In the genomic region with DNA sequence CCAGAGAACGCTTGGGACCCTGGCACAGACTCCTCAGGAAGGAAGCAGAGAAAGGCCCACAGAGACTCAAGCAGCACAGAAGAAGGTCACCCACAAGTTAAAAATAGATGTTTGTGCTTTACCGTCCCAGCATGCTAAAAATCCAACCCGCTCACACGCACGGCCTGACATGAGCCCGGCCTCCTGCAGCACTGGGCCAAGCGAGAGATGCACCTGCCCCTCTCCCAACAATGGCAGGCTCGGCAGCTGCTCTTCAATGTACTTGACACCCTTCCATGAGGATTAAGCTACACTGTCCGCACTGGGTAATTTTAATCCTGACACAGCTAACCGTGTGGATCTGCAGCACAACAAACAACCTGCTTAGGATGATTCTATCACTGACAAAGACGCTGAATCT, we compare ENCODE assay signal across 16 cellular contexts. TPM values are rescaled to one million over a fixed set of nuclear protein-coding genes. Genes with fewer than 3 reads are reported as not detected.
A peak's percentile ranks its signal among the peaks of the same experiment; 100 is the strongest.
DNase-seq lines count a peak whose midpoint lies in the region; ATAC-seq and TF ChIP-seq lines count a peak whose summit lies in the region.
"Had no signal": no experiment of that assay in that cellular context is flagged by ENCODE, and none has a peak within 500 bp of the region (broad histone marks: within the 10 kb centered on the region; RNA-seq: fewer than 3 reads in every experiment).

No MANE protein-coding gene starts in this region.

- DNase-seq in NCI-H2081 (lab: John Stamatoyannopoulos, UW) (peak; percentile 46 to 59), NCI-H2081 treated with DMSO at 0.1 percent for 48 hours (lab: John Stamatoyannopoulos, UW) (no peak), RPMI8226 (peak; percentile 58), right atrium auricular region (ENCODE audit: low spot score) (no peak), endothelial cell (ENCODE audit: low spot score) (no peak), MG63 (no peak)
- DNase-seq: activated CD8-positive, alpha-beta memory T cell treated with anti-CD3 and anti-CD28 coated beads, Interleukin-2, amount 10 ng/mL, durations not matched to agents 7 days and 5 days; DND-41; immature natural killer cell; small intestine had no signal

- H3K27me3 ChIP-seq in right atrium auricular region: no peaks in the 10 kb centered on the region
- H3K27me3 ChIP-seq in MG63: no peaks in the 10 kb centered on the region

- no peaks in the 10 kb centered on the region for H3K36me3 Mint-ChIP-seq in endothelial cell (ENCODE audit: low read depth, unreplicated experiment)
- H3K36me3 Mint-ChIP-seq: activated CD8-positive, alpha-beta memory T cell treated with anti-CD3 and anti-CD28 coated beads, Interleukin-2, amount 10 ng/mL, durations not matched to agents 7 days and 5 days; activated naive CD4-positive, alpha-beta T cell treated with anti-CD3 and anti-CD28 coated beads, Interleukin-2, amount 50 U/mL, for 24 hours; immature natural killer cell had no signal

- H3K36me3 ChIP-seq in right atrium auricular region (no peaks in the 10 kb centered on the region), MG63 (no peaks in the 10 kb centered on the region)

- H3K4me1 ChIP-seq in right atrium auricular region: peaks cover 0 to 33% of the 10 kb centered on the region in 2 donors

- peaks cover 5% of the 10 kb centered on the region for H3K4me1 Mint-ChIP-seq in endothelial cell (ENCODE audit: unreplicated experiment)
- H3K4me1 Mint-ChIP-seq: activated naive CD4-positive, alpha-beta T cell treated with anti-CD3 and anti-CD28 coated beads, Interleukin-2, amount 50 U/mL, for 24 hours had no signal

- H3K4me3 ChIP-seq in right atrium auricular region (no peak overlapping the region), MG63 (no peak overlapping the region)
- H3K4me3 ChIP-seq: coronary artery, GM12878 had no signal

- H3K27me3 Mint-ChIP-seq in endothelial cell (ENCODE audit: unreplicated experiment): no peaks in the 10 kb centered on the region
- H3K27me3 Mint-ChIP-seq: type B pancreatic cell had no signal

- H3K27ac ChIP-seq in right atrium auricular region: peak overlapping the region; percentile 44 to 70
- H3K27ac ChIP-seq: coronary artery had no signal

- no peak overlapping the region for H3K27ac Mint-ChIP-seq in endothelial cell (ENCODE audit: unreplicated experiment)
- H3K27ac Mint-ChIP-seq: activated CD8-positive, alpha-beta memory T cell treated with anti-CD3 and anti-CD28 coated beads, Interleukin-2, amount 10 ng/mL, durations not matched to agents 7 days and 5 days; activated naive CD4-positive, alpha-beta T cell treated with anti-CD3 and anti-CD28 coated beads, Interleukin-2, amount 50 U/mL, for 24 hours; immature natural killer cell; type B pancreatic cell had no signal

- no peaks in the 10 kb centered on the region for H3K9me3 ChIP-seq in right atrium auricular region
- H3K9me3 ChIP-seq in MG63: no peaks in the 10 kb centered on the region; the same call in 1 of the 2 replicates

- H3K4me3 Mint-ChIP-seq in endothelial cell (ENCODE audit: unreplicated experiment): no peak overlapping the region
- H3K4me3 Mint-ChIP-seq: activated CD8-positive, alpha-beta memory T cell treated with anti-CD3 and anti-CD28 coated beads, Interleukin-2, amount 10 ng/mL, durations not matched to agents 7 days and 5 days; activated naive CD4-positive, alpha-beta T cell treated with anti-CD3 and anti-CD28 coated beads, Interleukin-2, amount 50 U/mL, for 24 hours; immature natural killer cell; type B pancreatic cell had no signal

- TF ChIP-seq CTCF in right atrium auricular region (IDR thresholded peaks at IDR 0.05) (no peak), endothelial cell (IDR thresholded peaks at IDR 0.05; ENCODE audit: unreplicated experiment) (no peak)

- H3K9me3 Mint-ChIP-seq in endothelial cell (ENCODE audit: unreplicated experiment): no peaks in the 10 kb centered on the region
- H3K9me3 Mint-ChIP-seq: activated naive CD4-positive, alpha-beta T cell treated with anti-CD3 and anti-CD28 coated beads, Interleukin-2, amount 50 U/mL, for 24 hours; immature natural killer cell had no signal

- no peak for ATAC-seq in HG03025 (IDR thresholded peaks at IDR 0.05; ENCODE audit: low FRiP score, unreplicated experiment)
- no peak for ATAC-seq in GM21528 (IDR thresholded peaks at IDR 0.05; ENCODE audit: low FRiP score, unreplicated experiment)
- ATAC-seq: activated CD8-positive, alpha-beta memory T cell treated with anti-CD3 and anti-CD28 coated beads, Interleukin-2, amount 10 ng/mL, durations not matched to agents 7 days and 5 days; GM12878 had no signal

RNA-seq across cellular contexts. Expression of gene DIP2C, which starts 9.3 kb away (rescaled TPM):
- total RNA-seq in right atrium auricular region (10 to 100 TPM; 21.1 to 23.8 TPM), endothelial cell (ENCODE audit: unreplicated experiment) (13.1 TPM)
- total RNA-seq in MG63 (2014; rRNA removed; shearing (Covaris generic); ENCODE audit: low replicate concordance): 10.7 and 10.9 TPM in 2 replicates

Comparison
In these comparisons a context has a peak if more than half of its experiments do, and no peak if none do; other contexts are left out.
1. DNase-seq: peak in NCI-H2081 (2 of 2) and RPMI8226 (single experiment); none in NCI-H2081 treated with DMSO at 0.1 percent for 48 hours (single experiment), right atrium auricular region (single experiment), endothelial cell (single experiment) and MG63 (single experiment).